Comparison of ENCODE assay signal across 31 cellular contexts in genomic region chr4:87971866-87972265, GRCh38. TPM values are rescaled to one million over a fixed set of nuclear protein-coding genes. Genes with fewer than 3 reads are reported as not detected.
"Had no signal": no experiment of that assay in that cellular context is flagged by ENCODE, and none has a peak within 500 bp of the region (broad histone marks: within the 10 kb centered on the region; RNA-seq: fewer than 3 reads in every experiment).

No MANE protein-coding gene starts in this region.

- H3K9me3 Mint-ChIP-seq: naive thymus-derived CD8-positive, alpha-beta T cell; neural crest cell; stimulated activated memory B cell treated with anti-CD40 and anti-IgM and Interleukin-4, amounts not matched to agents 10 μg/mL and 1 μg/mL and 100 μg/mL, for 72 hours; stimulated activated naive CD8-positive, alpha-beta T cell treated with anti-CD3 and anti-CD28 coated beads, Interleukin-15, amount 100 ng/mL, for 72 hours had no signal

- H3K4me1 ChIP-seq: parathyroid adenoma, psoas muscle had no signal

- H3K36me3 Mint-ChIP-seq: immature natural killer cell; naive thymus-derived CD8-positive, alpha-beta T cell; stimulated activated memory B cell treated with anti-CD40 and anti-IgM and Interleukin-4, amounts not matched to agents 10 μg/mL and 1 μg/mL and 100 μg/mL, for 72 hours had no signal

- H3K4me3 ChIP-seq: gastroesophageal sphincter, psoas muscle, sigmoid colon, upper lobe of left lung had no signal

- H3K27me3 ChIP-seq: gastroesophageal sphincter, sigmoid colon, upper lobe of left lung had no signal

- H3K27ac ChIP-seq: gastroesophageal sphincter, parathyroid adenoma, psoas muscle, sigmoid colon, upper lobe of left lung, VCaP had no signal

- H3K9ac ChIP-seq: parathyroid adenoma had no signal

- H3K36me3 ChIP-seq: gastroesophageal sphincter, sigmoid colon, upper lobe of left lung had no signal

- ATAC-seq: activated CD4-positive, CD25-positive, alpha-beta regulatory T cell treated with anti-CD3 and anti-CD28 coated beads, Interleukin-2, amount 50 U/mL, for 24 hours; gastroesophageal sphincter; left colon; naive thymus-derived CD8-positive, alpha-beta T cell; psoas muscle; stimulated activated memory B cell treated with anti-CD40 and anti-IgM and Interleukin-4, amounts not matched to agents 10 μg/mL and 1 μg/mL and 100 μg/mL, for 72 hours; stimulated activated naive CD8-positive, alpha-beta T cell treated with anti-CD3 and anti-CD28 coated beads, Interleukin-15, amount 100 ng/mL, for 72 hours had no signal

- H2AFZ ChIP-seq: parathyroid adenoma had no signal

- H3K27ac Mint-ChIP-seq: immature natural killer cell; naive thymus-derived CD8-positive, alpha-beta T cell; stimulated activated memory B cell treated with anti-CD40 and anti-IgM and Interleukin-4, amounts not matched to agents 10 μg/mL and 1 μg/mL and 100 μg/mL, for 72 hours; stimulated activated naive CD8-positive, alpha-beta T cell treated with anti-CD3 and anti-CD28 coated beads, Interleukin-15, amount 100 ng/mL, for 72 hours had no signal

- H3K79me2 ChIP-seq: parathyroid adenoma had no signal

- H3K4me3 Mint-ChIP-seq: immature natural killer cell; naive thymus-derived CD8-positive, alpha-beta T cell; neural crest cell; stimulated activated memory B cell treated with anti-CD40 and anti-IgM and Interleukin-4, amounts not matched to agents 10 μg/mL and 1 μg/mL and 100 μg/mL, for 72 hours; stimulated activated naive CD8-positive, alpha-beta T cell treated with anti-CD3 and anti-CD28 coated beads, Interleukin-15, amount 100 ng/mL, for 72 hours had no signal

- DNase-seq: activated CD4-positive, alpha-beta T cell treated with anti-CD3 and anti-CD28 coated beads for 48 hours; activated CD4-positive, alpha-beta T cell treated with anti-CD3 and anti-CD28 coated beads, Interleukin-2, amount 50 U/mL, for 48 hours; activated CD8-positive, alpha-beta memory T cell treated with anti-CD3 and anti-CD28 coated beads for 24 hours; activated gamma-delta T cell treated with Interleukin-2 at 50 U/mL for 16 hours; activated naive CD4-positive, alpha-beta T cell treated with anti-CD3 and anti-CD28 coated beads, Interleukin-2, amount 50 U/mL, for 16 hours; activated T-cell treated with anti-CD3 and anti-CD28 coated beads, Interleukin-2, amount 50 U/mL, for 1 hour; amniotic stem cell; caudate nucleus; hippocampal formation; immature natural killer cell; kidney; left colon; naive thymus-derived CD8-positive, alpha-beta T cell; occipital lobe; psoas muscle; sigmoid colon; small intestine; stimulated activated CD4-positive, alpha-beta T cell treated with anti-CD3 and anti-CD28 coated beads, Interleukin-1b, Interleukin-23, amount 100 ng/mL, for 48 hours; stimulated activated CD4-positive, alpha-beta T cell treated with anti-CD3 and anti-CD28 coated beads, Interleukin-4, amount 100 ng/mL, for 4 hours; stimulated activated CD8-positive, alpha-beta memory T cell treated with anti-CD3 and anti-CD28 coated beads, Interleukin-4, amount 100 ng/mL, for 48 hours; stimulated activated naive CD8-positive, alpha-beta T cell treated with anti-CD3 and anti-CD28 coated beads, Interleukin-15, amount 100 ng/mL, for 72 hours; substantia nigra; T-helper 9 cell; upper lobe of left lung had no signal

- H3K9me3 ChIP-seq: gastroesophageal sphincter, psoas muscle, sigmoid colon, upper lobe of left lung had no signal

RNA-seq across cellular contexts. Expression of gene SPP1, which starts 3.6 kb away (rescaled TPM):
- total RNA-seq: endothelial cell of umbilical vein had no signal
- polyA plus RNA-seq: endothelial cell of umbilical vein; immature natural killer cell; naive thymus-derived CD8-positive, alpha-beta T cell had no signal
